Comparison of ENCODE assay signal across 1 cellular context in the genomic region with DNA sequence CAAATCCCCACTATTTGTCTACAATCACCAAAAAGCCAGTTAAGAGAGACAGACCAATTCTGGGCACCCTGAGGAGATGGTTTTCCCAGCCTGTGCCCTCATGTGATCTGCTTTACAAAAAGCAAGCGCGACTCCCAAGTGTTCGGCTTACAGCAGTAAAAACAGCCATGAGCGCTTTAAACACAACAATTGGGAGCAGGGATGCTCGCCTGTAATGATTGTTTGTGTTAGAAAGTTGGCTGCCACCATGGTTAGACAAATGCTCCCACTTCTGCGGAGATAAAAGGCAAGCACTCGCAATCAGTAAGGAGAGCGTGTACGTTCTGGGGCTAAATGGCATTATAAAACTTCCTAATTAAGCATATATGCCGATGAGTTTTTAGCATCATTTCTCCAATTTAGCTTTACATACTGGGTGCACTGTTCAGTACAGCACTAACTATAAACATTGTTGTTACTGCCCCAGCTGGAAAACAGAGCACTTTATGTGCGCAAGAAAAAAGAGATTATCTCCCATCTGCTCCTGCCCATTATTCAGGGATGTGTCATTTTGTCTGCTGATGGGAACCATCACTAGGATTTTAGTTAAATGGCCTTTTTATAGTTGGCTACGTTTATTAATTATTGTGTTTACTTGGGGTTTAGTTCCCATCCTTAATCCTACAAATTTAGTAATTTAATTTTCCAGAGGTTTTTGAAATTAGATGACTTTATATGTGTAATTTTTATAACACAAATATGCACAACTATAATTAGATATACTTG.
TF ChIP-seq lines count a peak whose summit lies in the region.

No MANE protein-coding gene starts in this region.

TF ChIP-seq in HEK293, 187 proteins besides CTCF, POLR2A, EP300 and RAD21 (continued from another document):
- no peak for TF ChIP-seq ZNF639 (tag by site-specific recombination; IDR thresholded peaks at IDR 0.05)
- peak; percentile 75 for TF ChIP-seq OSR2 (tag by site-specific recombination; IDR thresholded peaks at IDR 0.05)
- no peak for TF ChIP-seq ZNF366 (tag by site-specific recombination; conservative IDR thresholded peaks at IDR 0.05)
- TF ChIP-seq SALL2 (tag by site-specific recombination; IDR thresholded peaks at IDR 0.05; ENCODE audit: borderline replicate concordance), result no peak
- no peak for TF ChIP-seq MZF1 (tag by site-specific recombination; IDR thresholded peaks at IDR 0.05; ENCODE audit: borderline replicate concordance)
- no peak for TF ChIP-seq GLI4 (tag by site-specific recombination; IDR thresholded peaks at IDR 0.05)
- TF ChIP-seq GLIS2 (tag by site-specific recombination; IDR thresholded peaks at IDR 0.05), result no peak
- TF ChIP-seq IKZF3 (tag by site-specific recombination; IDR thresholded peaks at IDR 0.05), result 0 out of 2 replicates have a peak, but pooled peaks have one; percentile 23
- TF ChIP-seq ZNF23 (tag by site-specific recombination; IDR thresholded peaks at IDR 0.05; ENCODE audit: borderline replicate concordance), result no peak
- TF ChIP-seq ZNF37A (tag by site-specific recombination; IDR thresholded peaks at IDR 0.05), result no peak
- 0 out of 2 replicates have a peak, but pooled peaks have one; percentile 33 for TF ChIP-seq PRDM6 (tag by site-specific recombination; IDR thresholded peaks at IDR 0.05)
